Comparison of ENCODE assay signal across 1 cellular context in genomic region chr1:93056214-93056613, GRCh38.
TF ChIP-seq lines count a peak whose summit lies in the region.

No MANE protein-coding gene starts in this region.

TF ChIP-seq in K562, 482 proteins besides CTCF, POLR2A, EP300 and RAD21 (continued from another document and continues in another):
- TF ChIP-seq AFF4 (CRISPR knock-in tag; IDR thresholded peaks at IDR 0.05): no peak
- TF ChIP-seq REST (CRISPR knock-in tag; IDR thresholded peaks at IDR 0.05; ENCODE audit: low read depth): peak; percentile 90
- no peak for TF ChIP-seq ZFP1 (CRISPR knock-in tag; IDR thresholded peaks at IDR 0.05)
- TF ChIP-seq, protein P1, sequence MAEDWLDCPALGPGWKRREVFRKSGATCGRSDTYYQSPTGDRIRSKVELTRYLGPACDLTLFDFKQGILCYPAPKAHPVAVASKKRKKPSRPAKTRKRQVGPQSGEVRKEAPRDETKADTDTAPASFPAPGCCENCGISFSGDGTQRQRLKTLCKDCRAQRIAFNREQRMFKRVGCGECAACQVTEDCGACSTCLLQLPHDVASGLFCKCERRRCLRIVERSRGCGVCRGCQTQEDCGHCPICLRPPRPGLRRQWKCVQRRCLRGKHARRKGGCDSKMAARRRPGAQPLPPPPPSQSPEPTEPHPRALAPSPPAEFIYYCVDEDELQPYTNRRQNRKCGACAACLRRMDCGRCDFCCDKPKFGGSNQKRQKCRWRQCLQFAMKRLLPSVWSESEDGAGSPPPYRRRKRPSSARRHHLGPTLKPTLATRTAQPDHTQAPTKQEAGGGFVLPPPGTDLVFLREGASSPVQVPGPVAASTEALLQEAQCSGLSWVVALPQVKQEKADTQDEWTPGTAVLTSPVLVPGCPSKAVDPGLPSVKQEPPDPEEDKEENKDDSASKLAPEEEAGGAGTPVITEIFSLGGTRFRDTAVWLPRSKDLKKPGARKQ (CRISPR knock-in tag; IDR thresholded peaks at IDR 0.05): no peak
- no peak for TF ChIP-seq RBM25 (IDR thresholded peaks at IDR 0.05; ENCODE audit: low read depth, low read length, severe bottlenecking)
- no peak for TF ChIP-seq NFRKB (IDR thresholded peaks at IDR 0.05; ENCODE audit: low read depth)
- TF ChIP-seq, protein P2, sequence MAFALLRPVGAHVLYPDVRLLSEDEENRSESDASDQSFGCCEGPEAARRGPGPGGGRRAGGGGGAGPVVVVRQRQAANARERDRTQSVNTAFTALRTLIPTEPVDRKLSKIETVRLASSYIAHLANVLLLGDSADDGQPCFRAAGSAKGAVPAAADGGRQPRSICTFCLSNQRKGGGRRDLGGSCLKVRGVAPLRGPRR (CRISPR knock-in tag; IDR thresholded peaks at IDR 0.05): no peak
- TF ChIP-seq TARDBP (IDR thresholded peaks at IDR 0.05): no peak
- peak; percentile 62; the same call in 1 of the 2 replicates for TF ChIP-seq CUX1 (CRISPR knock-in tag; IDR thresholded peaks at IDR 0.05)
- TF ChIP-seq KHSRP (IDR thresholded peaks at IDR 0.05): no peak
- no peak for TF ChIP-seq PRMT5 (CRISPR knock-in tag; IDR thresholded peaks at IDR 0.05)
- no peak for TF ChIP-seq ARNT (IDR thresholded peaks at IDR 0.05)
- TF ChIP-seq, protein P3, sequence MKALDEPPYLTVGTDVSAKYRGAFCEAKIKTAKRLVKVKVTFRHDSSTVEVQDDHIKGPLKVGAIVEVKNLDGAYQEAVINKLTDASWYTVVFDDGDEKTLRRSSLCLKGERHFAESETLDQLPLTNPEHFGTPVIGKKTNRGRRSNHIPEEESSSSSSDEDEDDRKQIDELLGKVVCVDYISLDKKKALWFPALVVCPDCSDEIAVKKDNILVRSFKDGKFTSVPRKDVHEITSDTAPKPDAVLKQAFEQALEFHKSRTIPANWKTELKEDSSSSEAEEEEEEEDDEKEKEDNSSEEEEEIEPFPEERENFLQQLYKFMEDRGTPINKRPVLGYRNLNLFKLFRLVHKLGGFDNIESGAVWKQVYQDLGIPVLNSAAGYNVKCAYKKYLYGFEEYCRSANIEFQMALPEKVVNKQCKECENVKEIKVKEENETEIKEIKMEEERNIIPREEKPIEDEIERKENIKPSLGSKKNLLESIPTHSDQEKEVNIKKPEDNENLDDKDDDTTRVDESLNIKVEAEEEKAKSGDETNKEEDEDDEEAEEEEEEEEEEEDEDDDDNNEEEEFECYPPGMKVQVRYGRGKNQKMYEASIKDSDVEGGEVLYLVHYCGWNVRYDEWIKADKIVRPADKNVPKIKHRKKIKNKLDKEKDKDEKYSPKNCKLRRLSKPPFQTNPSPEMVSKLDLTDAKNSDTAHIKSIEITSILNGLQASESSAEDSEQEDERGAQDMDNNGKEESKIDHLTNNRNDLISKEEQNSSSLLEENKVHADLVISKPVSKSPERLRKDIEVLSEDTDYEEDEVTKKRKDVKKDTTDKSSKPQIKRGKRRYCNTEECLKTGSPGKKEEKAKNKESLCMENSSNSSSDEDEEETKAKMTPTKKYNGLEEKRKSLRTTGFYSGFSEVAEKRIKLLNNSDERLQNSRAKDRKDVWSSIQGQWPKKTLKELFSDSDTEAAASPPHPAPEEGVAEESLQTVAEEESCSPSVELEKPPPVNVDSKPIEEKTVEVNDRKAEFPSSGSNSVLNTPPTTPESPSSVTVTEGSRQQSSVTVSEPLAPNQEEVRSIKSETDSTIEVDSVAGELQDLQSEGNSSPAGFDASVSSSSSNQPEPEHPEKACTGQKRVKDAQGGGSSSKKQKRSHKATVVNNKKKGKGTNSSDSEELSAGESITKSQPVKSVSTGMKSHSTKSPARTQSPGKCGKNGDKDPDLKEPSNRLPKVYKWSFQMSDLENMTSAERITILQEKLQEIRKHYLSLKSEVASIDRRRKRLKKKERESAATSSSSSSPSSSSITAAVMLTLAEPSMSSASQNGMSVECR (CRISPR knock-in tag; IDR thresholded peaks at IDR 0.05): no peak
- no peak for TF ChIP-seq ZNF280B (CRISPR knock-in tag; IDR thresholded peaks at IDR 0.05)
- TF ChIP-seq SMARCB1 (IDR thresholded peaks at IDR 0.05; ENCODE audit: insufficient read length, low read depth): no peak
- TF ChIP-seq UBTF (IDR thresholded peaks at IDR 0.05; ENCODE audit: borderline replicate concordance in 1 of 2, low read depth in 2 of 2, low read length in 2 of 2): no peak
- TF ChIP-seq ZNF695 (CRISPR knock-in tag; IDR thresholded peaks at IDR 0.05): no peak
- peak; percentile 89 for TF ChIP-seq MIER1 (IDR thresholded peaks at IDR 0.05; ENCODE audit: low read depth)
- TF ChIP-seq SNIP1 (IDR thresholded peaks at IDR 0.05; ENCODE audit: low read depth): no peak
- TF ChIP-seq, protein P4, sequence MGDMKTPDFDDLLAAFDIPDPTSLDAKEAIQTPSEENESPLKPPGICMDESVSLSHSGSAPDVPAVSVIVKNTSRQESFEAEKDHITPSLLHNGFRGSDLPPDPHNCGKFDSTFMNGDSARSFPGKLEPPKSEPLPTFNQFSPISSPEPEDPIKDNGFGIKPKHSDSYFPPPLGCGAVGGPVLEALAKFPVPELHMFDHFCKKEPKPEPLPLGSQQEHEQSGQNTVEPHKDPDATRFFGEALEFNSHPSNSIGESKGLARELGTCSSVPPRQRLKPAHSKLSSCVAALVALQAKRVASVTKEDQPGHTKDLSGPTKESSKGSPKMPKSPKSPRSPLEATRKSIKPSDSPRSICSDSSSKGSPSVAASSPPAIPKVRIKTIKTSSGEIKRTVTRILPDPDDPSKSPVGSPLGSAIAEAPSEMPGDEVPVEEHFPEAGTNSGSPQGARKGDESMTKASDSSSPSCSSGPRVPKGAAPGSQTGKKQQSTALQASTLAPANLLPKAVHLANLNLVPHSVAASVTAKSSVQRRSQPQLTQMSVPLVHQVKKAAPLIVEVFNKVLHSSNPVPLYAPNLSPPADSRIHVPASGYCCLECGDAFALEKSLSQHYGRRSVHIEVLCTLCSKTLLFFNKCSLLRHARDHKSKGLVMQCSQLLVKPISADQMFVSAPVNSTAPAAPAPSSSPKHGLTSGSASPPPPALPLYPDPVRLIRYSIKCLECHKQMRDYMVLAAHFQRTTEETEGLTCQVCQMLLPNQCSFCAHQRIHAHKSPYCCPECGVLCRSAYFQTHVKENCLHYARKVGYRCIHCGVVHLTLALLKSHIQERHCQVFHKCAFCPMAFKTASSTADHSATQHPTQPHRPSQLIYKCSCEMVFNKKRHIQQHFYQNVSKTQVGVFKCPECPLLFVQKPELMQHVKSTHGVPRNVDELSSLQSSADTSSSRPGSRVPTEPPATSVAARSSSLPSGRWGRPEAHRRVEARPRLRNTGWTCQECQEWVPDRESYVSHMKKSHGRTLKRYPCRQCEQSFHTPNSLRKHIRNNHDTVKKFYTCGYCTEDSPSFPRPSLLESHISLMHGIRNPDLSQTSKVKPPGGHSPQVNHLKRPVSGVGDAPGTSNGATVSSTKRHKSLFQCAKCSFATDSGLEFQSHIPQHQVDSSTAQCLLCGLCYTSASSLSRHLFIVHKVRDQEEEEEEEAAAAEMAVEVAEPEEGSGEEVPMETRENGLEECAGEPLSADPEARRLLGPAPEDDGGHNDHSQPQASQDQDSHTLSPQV (IDR thresholded peaks at IDR 0.05): no peak
- TF ChIP-seq ILF3 (IDR thresholded peaks at IDR 0.05; ENCODE audit: borderline replicate concordance): no peak
